10 cellular contexts compared by ENCODE assay signal in the genomic region with DNA sequence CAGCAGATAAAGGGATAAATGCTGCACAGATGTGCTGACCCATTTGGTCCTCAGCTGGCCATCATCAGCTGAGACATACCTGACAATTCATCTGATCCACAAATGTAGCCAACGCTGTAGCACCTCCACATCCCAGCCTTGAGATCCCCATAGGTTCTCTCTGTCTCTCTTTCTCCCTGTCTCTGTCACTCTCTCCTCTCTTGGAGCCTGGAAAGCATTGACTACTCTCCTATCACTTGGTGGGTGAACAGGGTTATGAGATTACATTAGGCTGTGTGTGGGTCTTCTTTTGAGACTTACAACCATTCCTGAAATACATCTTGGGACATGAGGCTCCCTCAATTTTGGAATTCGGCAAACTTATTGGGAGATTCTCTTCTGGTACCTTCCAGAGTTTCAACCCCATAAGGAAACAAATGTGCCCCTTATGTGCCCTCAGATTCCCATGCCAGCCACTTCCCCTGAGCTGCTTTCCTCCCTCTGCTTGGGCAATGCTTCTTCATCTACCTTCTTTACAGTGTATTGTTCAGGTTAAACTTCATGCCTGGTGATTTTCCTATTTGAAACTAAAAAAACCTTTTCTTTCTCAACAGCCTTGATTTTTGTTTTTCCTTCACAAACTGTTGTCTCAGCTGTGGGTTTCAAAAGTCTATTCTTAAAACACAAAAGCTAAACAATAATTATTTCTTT. TPM values are rescaled to one million over a fixed set of nuclear protein-coding genes. Genes with fewer than 3 reads are reported as not detected.
DNase-seq lines count a peak whose midpoint lies in the region; ATAC-seq and TF ChIP-seq lines count a peak whose summit lies in the region.
"Had no signal": no experiment of that assay in that cellular context is flagged by ENCODE, and none has a peak within 500 bp of the region (broad histone marks: within the 10 kb centered on the region; RNA-seq: fewer than 3 reads in every experiment).

No MANE protein-coding gene starts in this region.

- no peak overlapping the region for H3K4me2 ChIP-seq in OCI-LY7 (ENCODE audit: low read length)

- no peak overlapping the region for H2AFZ ChIP-seq in OCI-LY7 (ENCODE audit: low read length)

- H3K36me3 ChIP-seq in ascending aorta (no peaks in the 10 kb centered on the region), testis (ENCODE audit: low read depth, missing control alignments) (no peaks in the 10 kb centered on the region), OCI-LY7 (ENCODE audit: insufficient read depth, low read length) (no peaks in the 10 kb centered on the region)

- H3K79me2 ChIP-seq in OCI-LY7 (ENCODE audit: insufficient read depth, low read depth, low read length), result no peaks in the 10 kb centered on the region

- no TSS peak for BruUV-seq in OCI-LY7 (replicated peaks; lab: Mats Ljungman, UMichigan)

- POLR2A ChIA-PET in OCI-LY7 (lab: Charles Lee), result interaction anchor here (0.6 kb wide), 1 partner anchor 361 kb away, joined by 3 read pairs; no protein-coding TSS in a partner anchor

- CTCF ChIA-PET in OCI-LY7 (lab: Charles Lee; ENCODE audit: unreplicated experiment), result no interaction called here

- no peaks in the 10 kb centered on the region for H4K20me1 ChIP-seq in OCI-LY7 (ENCODE audit: insufficient read depth, low read length)

- TF ChIP-seq CTCF in ascending aorta (IDR thresholded peaks at IDR 0.05) (no peak), testis (IDR thresholded peaks at IDR 0.05) (no peak), OCI-LY7 (conservative IDR thresholded peaks at IDR 0.05; ENCODE audit: low read length) (no peak)

- intact Hi-C loops in ascending aorta (cut with DNase I), result no loop called here
- intact Hi-C loops in testis (cut with DNase I; ENCODE audit: low total_unique reads), result no loop called here
- intact Hi-C loops in OCI-LY7 (cut with micrococcal nuclease; ENCODE audit: unreplicated experiment), result no loop called here

- peak; percentile 7 for ATAC-seq in HG03442 (IDR thresholded peaks at IDR 0.05; ENCODE audit: unreplicated experiment)
- no peak for ATAC-seq in GM18505 (IDR thresholded peaks at IDR 0.05; ENCODE audit: unreplicated experiment)
- ATAC-seq: effector memory CD8-positive, alpha-beta T cell had no signal

- H3K4me1 ChIP-seq in ascending aorta, result peaks cover 0 to 5% of the 10 kb centered on the region in 2 donors
- no peaks in the 10 kb centered on the region for H3K4me1 ChIP-seq in testis
- H3K4me1 ChIP-seq in OCI-LY7 (ENCODE audit: insufficient read depth, low read length, poor library complexity, severe bottlenecking), result no peaks in the 10 kb centered on the region

- WGBS in testis, 2 donors, result 89 to 93% methylated on average over 2 of the region's 2 CpGs

- peak overlapping the region in 1 of 2 donors; percentile 48 for H3K4me3 ChIP-seq in ascending aorta
- no peak overlapping the region for H3K4me3 ChIP-seq in testis
- H3K4me3 ChIP-seq in OCI-LY7 (ENCODE audit: low read depth, low read length, poor library complexity, severe bottlenecking), result no peak overlapping the region

- TF ChIP-seq POLR2A in testis (IDR thresholded peaks at IDR 0.05), result no peak
- no peak for TF ChIP-seq POLR2A in GM18505 (IDR thresholded peaks at IDR 0.05; ENCODE audit: borderline replicate concordance, extremely low read depth, insufficient read depth, insufficient read length)

- H3K9me3 ChIP-seq in ascending aorta (no peaks in the 10 kb centered on the region), testis (no peaks in the 10 kb centered on the region), OCI-LY7 (ENCODE audit: low read length) (no peaks in the 10 kb centered on the region)

- H3K9me2 ChIP-seq in OCI-LY7 (ENCODE audit: insufficient read depth, low read length), result no peaks in the 10 kb centered on the region

- no peaks in the 10 kb centered on the region for H3K27me3 ChIP-seq in ascending aorta
- no peaks in the 10 kb centered on the region for H3K27me3 ChIP-seq in testis

- no peak for DNase-seq in ascending aorta (ENCODE audit: low spot score in 2 of 2)
- peak; percentile 49 for DNase-seq in kidney glomerular epithelial cell (lab: John Stamatoyannopoulos, UW)
- DNase-seq in testis, result no peak
- no peak for DNase-seq in OCI-LY7 (ENCODE audit: low spot score)
- DNase-seq in amygdala (lab: John Stamatoyannopoulos, UW), result no peak
- DNase-seq: effector memory CD8-positive, alpha-beta T cell; NK-92 treated with Interleukin-12 subunit alpha and Interleukin-12 subunit beta, amount 100 ng/mL, for 24 hours; stimulated activated CD4-positive, alpha-beta T cell treated with anti-CD3 and anti-CD28 coated beads, Interleukin-2, amount 100 ng/mL, for 48 hours had no signal

- peak overlapping the region; percentile 71 to 80 for H3K27ac ChIP-seq in ascending aorta
- peak overlapping the region; percentile 10 to 76 for H3K27ac ChIP-seq in testis
- no peak overlapping the region for H3K27ac ChIP-seq in OCI-LY7 (ENCODE audit: low read depth, low read length, poor library complexity, severe bottlenecking)

RNA-seq across cellular contexts. Expression of gene FGF2, which starts 29.1 kb away (rescaled TPM):
- total RNA-seq in ascending aorta (20.8 TPM), testis (1 to 10 TPM; 3.0 to 4.9 TPM), OCI-LY7 (2022) (0.53 and 0.85 TPM in 2 replicates)
- 4.5 TPM for polyA plus RNA-seq in testis (ENCODE audit: insufficient read depth, low read depth, low replicate concordance)
- total RNA-seq in OCI-LY7 (2014; rRNA removed; shearing (Covaris generic)), result not detected in 2 replicates
